ENCODE assay signal across 27 cellular contexts in the genomic region with DNA sequence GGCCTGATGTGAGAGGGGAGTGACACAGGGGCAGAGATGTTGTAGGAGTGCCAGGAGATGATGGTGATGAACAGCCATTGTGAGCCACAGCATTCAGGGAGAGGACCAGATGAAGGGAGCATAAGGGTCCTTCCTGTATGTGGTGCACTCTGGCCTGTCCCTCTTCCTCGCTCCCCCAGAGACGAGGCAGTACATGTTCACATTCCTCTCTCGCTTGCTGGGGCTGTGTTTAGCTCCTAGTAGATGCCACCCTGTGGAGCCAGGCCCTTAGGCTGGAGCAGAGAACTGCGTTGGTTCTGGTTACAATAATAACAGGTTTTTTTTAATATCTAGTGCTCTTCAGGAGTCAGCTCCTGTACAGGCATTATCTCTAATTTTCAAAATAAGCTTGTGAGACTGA.
"Had no signal": no experiment of that assay in that cellular context is flagged by ENCODE, and none has a peak within 500 bp of the region (broad histone marks: within the 10 kb centered on the region; RNA-seq: fewer than 3 reads in every experiment).

No MANE protein-coding gene starts in this region.

- H3K4me1 Mint-ChIP-seq: activated B cell treated with CpG ODN at 0.5 μM for 24 hours; activated naive CD4-positive, alpha-beta T cell treated with anti-CD3 and anti-CD28 coated beads, Interleukin-2, amount 50 U/mL, for 24 hours; activated naive CD8-positive, alpha-beta T cell treated with anti-CD3 and anti-CD28 coated beads for 36 hours; activated naive CD8-positive, alpha-beta T cell treated with anti-CD3 and anti-CD28 coated beads, Interleukin-2, amount 50 U/mL, for 24 hours; activated T-helper 17 cell treated with anti-CD3 and anti-CD28 coated beads, Interleukin-2, amount 50 U/mL, for 72 hours; T-helper 17 cell had no signal

- H3K4me3 Mint-ChIP-seq: activated B cell treated with CpG ODN at 0.5 μM for 24 hours; activated CD8-positive, alpha-beta T cell treated with anti-CD3 and anti-CD28 coated beads for 36 hours; activated naive CD4-positive, alpha-beta T cell treated with anti-CD3 and anti-CD28 coated beads for 36 hours; activated naive CD4-positive, alpha-beta T cell treated with anti-CD3 and anti-CD28 coated beads, Interleukin-2, amount 50 U/mL, for 24 hours; activated naive CD8-positive, alpha-beta T cell treated with anti-CD3 and anti-CD28 coated beads for 36 hours; activated naive CD8-positive, alpha-beta T cell treated with anti-CD3 and anti-CD28 coated beads, Interleukin-2, amount 50 U/mL, for 24 hours; activated T-cell treated with anti-CD3 and anti-CD28 coated beads, Interleukin-2, amount 50 U/mL, for 4 hours; activated T-helper 17 cell treated with anti-CD3 and anti-CD28 coated beads, Interleukin-2, amount 50 U/mL, for 72 hours; effector memory CD8-positive, alpha-beta T cell; T-helper 17 cell; T-helper 2 cell treated with Interferon-gamma antibody and Interleukin-4, amounts not matched to agents 5 μg/mL and 100 μg/mL, for 36 hours had no signal

- H3K9me3 Mint-ChIP-seq: activated B cell treated with CpG ODN at 0.5 μM for 24 hours; activated CD8-positive, alpha-beta T cell treated with anti-CD3 and anti-CD28 coated beads for 36 hours; activated naive CD4-positive, alpha-beta T cell treated with anti-CD3 and anti-CD28 coated beads for 36 hours; activated naive CD4-positive, alpha-beta T cell treated with anti-CD3 and anti-CD28 coated beads, Interleukin-2, amount 50 U/mL, for 24 hours; activated naive CD8-positive, alpha-beta T cell treated with anti-CD3 and anti-CD28 coated beads for 36 hours; activated naive CD8-positive, alpha-beta T cell treated with anti-CD3 and anti-CD28 coated beads, Interleukin-2, amount 50 U/mL, for 24 hours; activated T-helper 17 cell treated with anti-CD3 and anti-CD28 coated beads, Interleukin-2, amount 50 U/mL, for 72 hours; T-helper 2 cell treated with Interferon-gamma antibody and Interleukin-4, amounts not matched to agents 5 μg/mL and 100 μg/mL, for 36 hours had no signal

- H3K27me3 ChIP-seq: adrenal gland, body of pancreas had no signal

- H3K27ac Mint-ChIP-seq: activated B cell treated with CpG ODN at 0.5 μM for 24 hours; activated CD8-positive, alpha-beta T cell treated with anti-CD3 and anti-CD28 coated beads for 36 hours; activated naive CD4-positive, alpha-beta T cell treated with anti-CD3 and anti-CD28 coated beads for 36 hours; activated naive CD4-positive, alpha-beta T cell treated with anti-CD3 and anti-CD28 coated beads, Interleukin-2, amount 50 U/mL, for 24 hours; activated naive CD8-positive, alpha-beta T cell treated with anti-CD3 and anti-CD28 coated beads for 36 hours; activated naive CD8-positive, alpha-beta T cell treated with anti-CD3 and anti-CD28 coated beads, Interleukin-2, amount 50 U/mL, for 24 hours; activated T-helper 17 cell treated with anti-CD3 and anti-CD28 coated beads, Interleukin-2, amount 50 U/mL, for 72 hours; effector memory CD8-positive, alpha-beta T cell; T-helper 17 cell; T-helper 2 cell treated with Interferon-gamma antibody and Interleukin-4, amounts not matched to agents 5 μg/mL and 100 μg/mL, for 36 hours had no signal

- H3K9me3 ChIP-seq: adrenal gland, body of pancreas had no signal

- H3K27me3 Mint-ChIP-seq: activated B cell treated with CpG ODN at 0.5 μM for 24 hours; activated naive CD8-positive, alpha-beta T cell treated with anti-CD3 and anti-CD28 coated beads, Interleukin-2, amount 50 U/mL, for 24 hours; effector memory CD8-positive, alpha-beta T cell had no signal

- H3K27ac ChIP-seq: adrenal gland, body of pancreas, epithelial cell of prostate, WERI-Rb-1 had no signal

- H3K4me1 ChIP-seq: adrenal gland, body of pancreas had no signal

- H3K4me3 ChIP-seq: adrenal gland, body of pancreas had no signal

- H3K36me3 Mint-ChIP-seq: activated naive CD4-positive, alpha-beta T cell treated with anti-CD3 and anti-CD28 coated beads, Interleukin-2, amount 50 U/mL, for 24 hours; activated naive CD8-positive, alpha-beta T cell treated with anti-CD3 and anti-CD28 coated beads for 36 hours had no signal

- DNase-seq: activated B cell treated with CpG ODN at 0.5 μM for 24 hours; activated CD4-positive, alpha-beta T cell treated with anti-CD3 and anti-CD28 coated beads for 48 hours; activated CD4-positive, alpha-beta T cell treated with anti-CD3 and anti-CD28 coated beads, Interleukin-2, amount 50 U/mL, for 1 hour; activated CD4-positive, alpha-beta T cell treated with anti-CD3 and anti-CD28 coated beads, Interleukin-2, amount 50 U/mL, for 48 hours; activated CD8-positive, alpha-beta memory T cell treated with anti-CD3 and anti-CD28 coated beads for 24 hours; activated CD8-positive, alpha-beta T cell treated with anti-CD3 and anti-CD28 coated beads for 36 hours; activated effector memory CD4-positive, alpha-beta T cell treated with anti-CD3 and anti-CD28 coated beads, Interleukin-2, amount 50 U/mL, for 16 hours; activated naive CD4-positive, alpha-beta T cell treated with anti-CD3 and anti-CD28 coated beads for 36 hours; activated naive CD8-positive, alpha-beta T cell treated with anti-CD3 and anti-CD28 coated beads for 36 hours; activated naive CD8-positive, alpha-beta T cell treated with anti-CD3 and anti-CD28 coated beads, Interleukin-2, amount 50 U/mL, for 24 hours; activated T-cell treated with anti-CD3 and anti-CD28 coated beads, Interleukin-2, amount 50 U/mL, for 4 hours; amygdala; aorta; body of pancreas; cortex of kidney; dermis blood vessel endothelial cell; effector CD4-positive, alpha-beta T cell; effector memory CD8-positive, alpha-beta T cell; foreskin fibroblast; T-helper 17 cell; T1000; WERI-Rb-1 had no signal

- H3K36me3 ChIP-seq: adrenal gland, WERI-Rb-1 had no signal
